In genomic region chr1:224340711-224341384, GRCh38 we compare ENCODE assay signal across 9 cellular contexts. TPM values are rescaled to one million over a fixed set of nuclear protein-coding genes. Genes with fewer than 3 reads are reported as not detected.
A peak's percentile ranks its signal among the peaks of the same experiment; 100 is the strongest.
DNase-seq lines count a peak whose midpoint lies in the region; ATAC-seq and TF ChIP-seq lines count a peak whose summit lies in the region.
"Had no signal": no experiment of that assay in that cellular context is flagged by ENCODE, and none has a peak within 500 bp of the region (broad histone marks: within the 10 kb centered on the region; RNA-seq: fewer than 3 reads in every experiment).

No MANE protein-coding gene starts in this region.

- 7% methylated on average over 30 of the region's 31 CpGs for WGBS in hepatocyte (ENCODE audit: low lambda C conversion rate, missing lambda C conversion rate)

- H3K36me3 ChIP-seq in MM.1S (replicated peaks; ENCODE audit: insufficient read depth, low read length) (no peaks in the 10 kb centered on the region), hepatocyte (replicated peaks; ENCODE audit: insufficient read depth, low read depth) (no peaks in the 10 kb centered on the region), skeletal muscle satellite cell (ENCODE audit: insufficient read depth, low read length) (no peaks in the 10 kb centered on the region)

- no peaks in the 10 kb centered on the region for H3K9me2 ChIP-seq in MM.1S (replicated peaks; ENCODE audit: insufficient read depth, low read length)
- no peaks in the 10 kb centered on the region for H3K9me2 ChIP-seq in hepatocyte (replicated peaks; ENCODE audit: insufficient read depth)

- H3K27ac ChIP-seq in MM.1S (ENCODE audit: low read length), result no peak overlapping the region
- H3K27ac ChIP-seq in hepatocyte, result peak overlapping the region; percentile 92
- H3K27ac ChIP-seq in substantia nigra (ENCODE audit: low read depth, low read length, poor library complexity, severe bottlenecking), result no peak overlapping the region

- TF ChIP-seq CTCF in MM.1S (IDR thresholded peaks at IDR 0.05; ENCODE audit: low read length), result no peak
- TF ChIP-seq CTCF in hepatocyte (IDR thresholded peaks at IDR 0.05; ENCODE audit: poor library complexity), result no peak

- ATAC-seq in activated CD4-positive, CD25-positive, alpha-beta regulatory T cell treated with anti-CD3 and anti-CD28 coated beads, Interleukin-2, amount 50 U/mL, for 24 hours, result peak; percentile 60 to 63

- H3K79me2 ChIP-seq in MM.1S (ENCODE audit: low read length) (no peaks in the 10 kb centered on the region), hepatocyte (no peaks in the 10 kb centered on the region)

- peak overlapping the region; percentile 71 for H3K4me2 ChIP-seq in MM.1S (ENCODE audit: low read depth, low read length)
- peak overlapping the region; percentile 97 for H3K4me2 ChIP-seq in hepatocyte
- peak overlapping the region; percentile 92 for H3K4me2 ChIP-seq in skeletal muscle satellite cell (ENCODE audit: low read length)

- H4K20me1 ChIP-seq in MM.1S (ENCODE audit: insufficient read depth, low read length) (no peaks in the 10 kb centered on the region), hepatocyte (ENCODE audit: insufficient read depth, poor library complexity, severe bottlenecking) (no peaks in the 10 kb centered on the region)

- no peak for DNase-seq in activated CD4-positive, CD25-positive, alpha-beta regulatory T cell (lab: John Stamatoyannopoulos, UW)
- DNase-seq in MM.1S, result peak; percentile 48
- DNase-seq in activated naive CD4-positive, alpha-beta T cell treated with Interleukin-2 at 50 U/mL for 16 hours, result peak; percentile 30
- DNase-seq in hepatocyte (ENCODE audit: low spot score), result peak; percentile 37
- DNase-seq in substantia nigra (lab: John Stamatoyannopoulos, UW), result no peak
- no peak for DNase-seq in SKM-1 (lab: John Stamatoyannopoulos, UW; ENCODE audit: unreplicated experiment)
- DNase-seq: DND-41 had no signal

- H3K4me3 ChIP-seq in MM.1S (ENCODE audit: low read length), result peak overlapping the region; percentile 63
- peak overlapping the region; percentile 37 for H3K4me3 ChIP-seq in hepatocyte
- H3K4me3 ChIP-seq in skeletal muscle satellite cell (ENCODE audit: low read length), result peak overlapping the region; percentile 69

- no peaks in the 10 kb centered on the region for H3F3A ChIP-seq in MM.1S (ENCODE audit: insufficient read depth, low read length)

- H3K27me3 ChIP-seq in MM.1S (replicated peaks; ENCODE audit: insufficient read depth, low read length) (no peaks in the 10 kb centered on the region), hepatocyte (no peaks in the 10 kb centered on the region), skeletal muscle satellite cell (ENCODE audit: control insufficient read depth, insufficient read depth, low read length) (peaks cover 13% of the 10 kb centered on the region)

- H3K4me1 ChIP-seq in MM.1S (ENCODE audit: low read length), result no peaks in the 10 kb centered on the region
- H3K4me1 ChIP-seq in hepatocyte (ENCODE audit: insufficient read depth), result no peaks in the 10 kb centered on the region
- H3K4me1 ChIP-seq in skeletal muscle satellite cell (ENCODE audit: control insufficient read depth, insufficient read depth, low read length), result no peaks in the 10 kb centered on the region

- H3K9me3 ChIP-seq in MM.1S (replicated peaks; ENCODE audit: insufficient read depth, low read length), result no peaks in the 10 kb centered on the region
- H3K9me3 ChIP-seq in hepatocyte (ENCODE audit: low read depth), result no peaks in the 10 kb centered on the region
- peaks cover 11% of the 10 kb centered on the region for H3K9me3 ChIP-seq in skeletal muscle satellite cell (replicated peaks; ENCODE audit: low read length)

- H2AFZ ChIP-seq in MM.1S (ENCODE audit: low read length) (peak overlapping the region; percentile 78), hepatocyte (peak overlapping the region; percentile 78)

- H3K9ac ChIP-seq in MM.1S (ENCODE audit: low read length) (peak overlapping the region; percentile 35; the same call in 1 of the 2 replicates), skeletal muscle satellite cell (ENCODE audit: low read depth, low read length) (peak overlapping the region; percentile 52)

RNA-seq across cellular contexts. Expression of gene NVL, which starts 10.9 kb away (rescaled TPM):
- 28.9 and 34.7 TPM in 2 replicates for total RNA-seq in hepatocyte
- 15.9 and 16.5 TPM in 2 replicates for polyA plus RNA-seq in hepatocyte
- total RNA-seq in skeletal muscle satellite cell (2012; rRNA removed), result 13.1 and 20.5 TPM in 2 replicates

RNA-seq across cellular contexts. Expression of gene CNIH4, which starts 15.8 kb away (rescaled TPM):
- 62.7 and 76.2 TPM in 2 replicates for total RNA-seq in hepatocyte
- polyA plus RNA-seq in hepatocyte, result 96.6 and 106 TPM in 2 replicates
- 79.6 and 100 TPM in 2 replicates for total RNA-seq in skeletal muscle satellite cell (2012; rRNA removed)

Comparison
In these comparisons a context has a peak if more than half of its experiments do, and no peak if none do; other contexts are left out.
1. DNase-seq: peak in MM.1S (single experiment), activated naive CD4-positive, alpha-beta T cell treated with Interleukin-2 at 50 U/mL for 16 hours (single experiment) and hepatocyte (single experiment); none in activated CD4-positive, CD25-positive, alpha-beta regulatory T cell (0 of 4), substantia nigra (0 of 49) and SKM-1 (single experiment).
2. Peak in every context shown above with its lines, with median percentiles within 50 percentile points of each other: H3K4me2 ChIP-seq and H3K4me3 ChIP-seq.